ENCODE assay signal across 11 cellular contexts in genomic region chr14:71931492-71932228, GRCh38. TPM values are rescaled to one million over a fixed set of nuclear protein-coding genes. Genes with fewer than 3 reads are reported as not detected.
DNase-seq lines count a peak whose midpoint lies in the region; ATAC-seq and TF ChIP-seq lines count a peak whose summit lies in the region.
"Had no signal": no experiment of that assay in that cellular context is flagged by ENCODE, and none has a peak within 500 bp of the region (broad histone marks: within the 10 kb centered on the region; RNA-seq: fewer than 3 reads in every experiment).

No MANE protein-coding gene starts in this region.

- peak overlapping the region in 1 of 5 donors; percentile 20 for H3K4me3 Mint-ChIP-seq in immature natural killer cell

- ATAC-seq in RWPE2 (ENCODE audit: low read depth) (peak; percentile 24; the same call in 1 of the 3 replicates), sciatic nerve (peak; percentile 85), HG03520 (IDR thresholded peaks at IDR 0.05; ENCODE audit: unreplicated experiment) (no peak)

- peaks cover 57% of the 10 kb centered on the region for H3K27me3 ChIP-seq in RWPE2 (ENCODE audit: insufficient read depth, poor library complexity, severe bottlenecking)

- H3K27ac Mint-ChIP-seq in immature natural killer cell, result no peak overlapping the region

- peaks cover 4 to 15% of the 10 kb centered on the region in 2 donors for H3K4me1 Mint-ChIP-seq in immature natural killer cell

- no peaks in the 10 kb centered on the region for H3K9me3 ChIP-seq in RWPE2 (ENCODE audit: severe bottlenecking)
- H3K9me3 ChIP-seq: HAP-1 had no signal

- H3K27ac ChIP-seq in RWPE2 (ENCODE audit: poor library complexity, severe bottlenecking), result no peak overlapping the region
- H3K27ac ChIP-seq: 22Rv1 had no signal

- peaks cover 0 to 4% (median 0%) of the 10 kb centered on the region in 6 donors for H3K9me3 Mint-ChIP-seq in immature natural killer cell

- no peaks in the 10 kb centered on the region for H3K4me1 ChIP-seq in RWPE2 (ENCODE audit: insufficient read depth, poor library complexity, severe bottlenecking)
- H3K4me1 ChIP-seq: HAP-1 had no signal

- H3K4me3 ChIP-seq in RWPE2 (ENCODE audit: severe bottlenecking), result peak overlapping the region; percentile 4
- H3K4me3 ChIP-seq: HAP-1 had no signal

- no peaks in the 10 kb centered on the region for H3K36me3 Mint-ChIP-seq in immature natural killer cell

- H3K36me3 ChIP-seq in RWPE2 (ENCODE audit: low read depth), result no peaks in the 10 kb centered on the region
- H3K36me3 ChIP-seq: HAP-1 had no signal

- no peak for TF ChIP-seq CTCF in RWPE2 (IDR thresholded peaks at IDR 0.05; ENCODE audit: poor library complexity, severe bottlenecking)

- H3K27me3 Mint-ChIP-seq in immature natural killer cell (ENCODE audit: low read depth in 3 of 3), result peaks cover 8 to 21% (median 8%) of the 10 kb centered on the region in 3 donors

- intact Hi-C loops in head of caudate nucleus (cut with DNase I) (no loop called here), sciatic nerve (cut with DNase I) (no loop called here)

- peak; percentile 69 for DNase-seq in DMS 273 (lab: John Stamatoyannopoulos, UW; ENCODE audit: unreplicated experiment)
- DNase-seq in DMS 273 treated with DMSO at 0.1 percent for 48 hours (lab: John Stamatoyannopoulos, UW), result no peak
- no peak for DNase-seq in RWPE2 (ENCODE audit: low spot score)
- DNase-seq in head of caudate nucleus, result peak in 33 of 42 donors; percentile 3 to 60 (median 26)
- peak; percentile 69 for DNase-seq in sciatic nerve (ENCODE audit: low spot score)
- DNase-seq in NCI-H2196 treated with DMSO at 0.1 percent for 48 hours (lab: John Stamatoyannopoulos, UW; ENCODE audit: unreplicated experiment), result no peak
- no peak for DNase-seq in immature natural killer cell

RNA-seq across cellular contexts. Expression of gene RGS6, which starts 0.6 kb away (rescaled TPM):
- 20.6 TPM for total RNA-seq in sciatic nerve
- under 1 TPM in 2 of 3 donors, not detected in 1; 0.34 to 0.37 TPM for polyA plus RNA-seq in immature natural killer cell
- total RNA-seq: SK-MEL-5 had no signal

Comparison
In these comparisons a context has a peak if more than half of its experiments do, and no peak if none do; other contexts are left out.
1. DNase-seq: peak in DMS 273 (single experiment), head of caudate nucleus (33 of 42) and sciatic nerve (single experiment); none in DMS 273 treated with DMSO at 0.1 percent for 48 hours (single experiment), RWPE2 (single experiment), NCI-H2196 treated with DMSO at 0.1 percent for 48 hours (single experiment) and immature natural killer cell (0 of 3).